Comparison of ENCODE assay signal across 21 cellular contexts in genomic region chr2:66582364-66582974, GRCh38.
A peak's percentile ranks its signal among the peaks of the same experiment; 100 is the strongest.
DNase-seq lines count a peak whose midpoint lies in the region; ATAC-seq lines count a peak whose summit lies in the region.
"Had no signal": no experiment of that assay in that cellular context is flagged by ENCODE, and none has a peak within 500 bp of the region (broad histone marks: within the 10 kb centered on the region; RNA-seq: fewer than 3 reads in every experiment).

No MANE protein-coding gene starts in this region.

- no peak overlapping the region for H3K27ac Mint-ChIP-seq in CD4-positive, alpha-beta memory T cell
- H3K27ac Mint-ChIP-seq: activated T-helper 1 cell treated with anti-CD3 and anti-CD28 coated beads, Interleukin-12 subunit alpha, Interleukin-12 subunit beta, Interleukin-2, Interleukin-4 antibody, amounts not matched to agents 30 ng/mL and 10 ng/mL and 1 ng/mL, durations not matched to agents 14 hours and 24 hours and 36 hours; CD8-positive, alpha-beta T cell; T-helper 17 cell had no signal

- no peak overlapping the region for H2AFZ ChIP-seq in mesenchymal stem cell (ENCODE audit: low read depth, low read length)
- H2AFZ ChIP-seq: GM23248 had no signal

- peaks cover 27% of the 10 kb centered on the region in 2 donors for H3K27me3 Mint-ChIP-seq in CD4-positive, alpha-beta memory T cell

- 53% methylated on average over 9 of the region's 19 CpGs for WGBS in mesenchymal stem cell
- WGBS in thymus: 9% methylated on average over 19 of the region's 19 CpGs

- H3K36me3 ChIP-seq in HUES6 (ENCODE audit: control insufficient read depth, insufficient read depth, low read length) (no peaks in the 10 kb centered on the region), duodenal mucosa (ENCODE audit: control insufficient read depth in 1 of 2, insufficient read depth in 2 of 2, low read length in 2 of 2) (no peaks in the 10 kb centered on the region), mesenchymal stem cell (ENCODE audit: control insufficient read depth in 1 of 2, insufficient read depth in 2 of 2, low read depth in 1 of 2, low read length in 2 of 2) (no peaks in the 10 kb centered on the region), thymus (ENCODE audit: control insufficient read depth, insufficient read depth) (no peaks in the 10 kb centered on the region)
- no peaks in the 10 kb centered on the region for H3K36me3 ChIP-seq in CD4-positive, alpha-beta memory T cell (ENCODE audit: insufficient read depth, low read length)
- H3K36me3 ChIP-seq: heart left ventricle had no signal

- no peak overlapping the region for H4K8ac ChIP-seq in mesenchymal stem cell (ENCODE audit: low read length)

- H2AK5ac ChIP-seq in mesenchymal stem cell (ENCODE audit: low read length, severe bottlenecking): no peak overlapping the region

- peaks cover 0 to 13% (median 3%) of the 10 kb centered on the region in 8 donors for H3K9me3 Mint-ChIP-seq in CD4-positive, alpha-beta memory T cell
- H3K9me3 Mint-ChIP-seq: activated T-helper 1 cell treated with anti-CD3 and anti-CD28 coated beads, Interleukin-12 subunit alpha, Interleukin-12 subunit beta, Interleukin-2, Interleukin-4 antibody, amounts not matched to agents 30 ng/mL and 10 ng/mL and 1 ng/mL, durations not matched to agents 14 hours and 24 hours and 36 hours had no signal

- H3K9ac ChIP-seq in HUES6 (ENCODE audit: low read length) (no peak overlapping the region), duodenal mucosa (ENCODE audit: low read depth in 1 of 2, low read length in 2 of 2) (no peak overlapping the region), mesenchymal stem cell (ENCODE audit: low read length) (peak overlapping the region; percentile 84)
- H3K9ac ChIP-seq: GM23248 had no signal

- DNase-seq in mesenchymal stem cell (no peak), NOMO-1 treated with DMSO at 0.1 percent for 48 hours (lab: John Stamatoyannopoulos, UW; ENCODE audit: unreplicated experiment) (no peak)
- DNase-seq in CD4-positive, alpha-beta memory T cell: no peak
- DNase-seq: activated CD4-positive, alpha-beta T cell treated with anti-CD3 and anti-CD28 coated beads, Interleukin-2, amount 50 U/mL, for 1 hour; CD8-positive, alpha-beta T cell; effector CD8-positive, alpha-beta T cell; GF-D8; GM23248; heart left ventricle; Karpas-422; NCI-H187; NCI-H510A treated with DMSO at 0.1 percent for 48 hours; RPMI8226; stimulated activated CD4-positive, alpha-beta T cell treated with anti-CD3 and anti-CD28 coated beads, Interleukin-15, amount 100 ng/mL, for 24 hours; T-helper 17 cell had no signal

- H3K27me3 ChIP-seq in HUES6 (ENCODE audit: control insufficient read depth, insufficient read depth, low read length) (peaks cover 90% of the 10 kb centered on the region), duodenal mucosa (ENCODE audit: control insufficient read depth in 1 of 2, insufficient read depth in 2 of 2, low read length in 2 of 2) (peaks cover 52 to 63% of the 10 kb centered on the region in 2 donors), mesenchymal stem cell (ENCODE audit: control insufficient read depth in 1 of 2, insufficient read depth in 1 of 2, low read length in 2 of 2) (peaks cover 35 to 51% of the 10 kb centered on the region in 2 experiments), thymus (ENCODE audit: control insufficient read depth, insufficient read depth) (peaks cover 42% of the 10 kb centered on the region)
- H3K27me3 ChIP-seq in CD4-positive, alpha-beta memory T cell (ENCODE audit: insufficient read depth, low read length): peaks cover 30% of the 10 kb centered on the region

- intact Hi-C loops in CD4-positive, alpha-beta memory T cell (cut with micrococcal nuclease): no loop called here

- H3K27ac ChIP-seq in HUES6 (ENCODE audit: low read depth, low read length): no peak overlapping the region
- peak overlapping the region; percentile 64 for H3K27ac ChIP-seq in duodenal mucosa (ENCODE audit: low read depth, low read length)
- H3K27ac ChIP-seq in mesenchymal stem cell (ENCODE audit: low read length, poor library complexity, severe bottlenecking): no peak overlapping the region
- H3K27ac ChIP-seq in thymus (ENCODE audit: low read depth): peak overlapping the region; percentile 5
- no peak overlapping the region for H3K27ac ChIP-seq in CD4-positive, alpha-beta memory T cell (ENCODE audit: low read depth, low read length)
- H3K27ac ChIP-seq: GM23248 had no signal

- H2BK12ac ChIP-seq in mesenchymal stem cell (ENCODE audit: low read length in 2 of 2): peak overlapping the region in 1 of 2 experiments; percentile 6

- H3K9me3 ChIP-seq in HUES6 (ENCODE audit: control insufficient read depth, insufficient read depth, low read depth, low read length) (no peaks in the 10 kb centered on the region), duodenal mucosa (ENCODE audit: control insufficient read depth in 1 of 2, low read length in 2 of 2) (no peaks in the 10 kb centered on the region), mesenchymal stem cell (ENCODE audit: control insufficient read depth, low read length) (no peaks in the 10 kb centered on the region), thymus (ENCODE audit: control insufficient read depth) (no peaks in the 10 kb centered on the region)
- H3K9me3 ChIP-seq in CD4-positive, alpha-beta memory T cell (ENCODE audit: control insufficient read depth in 1 of 2, low read length in 2 of 2): no peaks in the 10 kb centered on the region
- H3K9me3 ChIP-seq: heart left ventricle had no signal

- CTCF ChIA-PET in CD4-positive, alpha-beta memory T cell (lab: Charles Lee; ENCODE audit: partially characterized antibody): no interaction called here

- ATAC-seq in HG02610 (IDR thresholded peaks at IDR 0.05; ENCODE audit: unreplicated experiment) (no peak), HG03442 (IDR thresholded peaks at IDR 0.05; ENCODE audit: unreplicated experiment) (no peak)
- ATAC-seq: CD8-positive, alpha-beta T cell; T-helper 17 cell had no signal

- H3K4me3 Mint-ChIP-seq in CD4-positive, alpha-beta memory T cell: no peak overlapping the region
- H3K4me3 Mint-ChIP-seq: activated T-helper 1 cell treated with anti-CD3 and anti-CD28 coated beads, Interleukin-12 subunit alpha, Interleukin-12 subunit beta, Interleukin-2, Interleukin-4 antibody, amounts not matched to agents 30 ng/mL and 10 ng/mL and 1 ng/mL, durations not matched to agents 14 hours and 24 hours and 36 hours; CD8-positive, alpha-beta T cell; T-helper 17 cell had no signal

- no peak overlapping the region for H2BK15ac ChIP-seq in mesenchymal stem cell (ENCODE audit: low read depth, poor library complexity, severe bottlenecking)

- H3K36me3 Mint-ChIP-seq in CD4-positive, alpha-beta memory T cell: no peaks in the 10 kb centered on the region
- H3K36me3 Mint-ChIP-seq: CD8-positive, alpha-beta T cell had no signal

- H3K14ac ChIP-seq in mesenchymal stem cell (ENCODE audit: low read length in 2 of 2): no peak overlapping the region

- peaks cover 0 to 4% (median under 1%) of the 10 kb centered on the region in 4 donors for H3K4me1 Mint-ChIP-seq in CD4-positive, alpha-beta memory T cell
- H3K4me1 Mint-ChIP-seq: T-helper 17 cell had no signal

- H3K23ac ChIP-seq in mesenchymal stem cell (ENCODE audit: low read length in 2 of 2): no peak overlapping the region

- H3K4me2 ChIP-seq in mesenchymal stem cell (ENCODE audit: low read length, poor library complexity, severe bottlenecking): no peak overlapping the region

- POLR2A ChIA-PET in CD4-positive, alpha-beta memory T cell (lab: Charles Lee; ENCODE audit: partially characterized antibody): no interaction called here

- H3K79me1 ChIP-seq in mesenchymal stem cell (replicated peaks; ENCODE audit: low read length, poor library complexity, severe bottlenecking): no peaks in the 10 kb centered on the region

- peak overlapping the region; percentile 54 for H3K4me3 ChIP-seq in HUES6 (ENCODE audit: low read depth, low read length)
- peak overlapping the region in 1 of 2 donors; percentile 11 for H3K4me3 ChIP-seq in duodenal mucosa (ENCODE audit: low read depth in 1 of 2, low read length in 2 of 2)
- H3K4me3 ChIP-seq in mesenchymal stem cell (ENCODE audit: insufficient read depth in 1 of 2, low read depth in 1 of 2, low read length in 2 of 2): peak overlapping the region in 1 of 2 experiments; percentile 78
- H3K4me3 ChIP-seq in thymus (ENCODE audit: low read length): no peak overlapping the region
- H3K4me3 ChIP-seq in CD4-positive, alpha-beta memory T cell (ENCODE audit: low read length in 2 of 2): no peak overlapping the region
- H3K4me3 ChIP-seq: GM23248, heart left ventricle had no signal

- H4K91ac ChIP-seq in mesenchymal stem cell (ENCODE audit: low read length): no peak overlapping the region

- peaks cover 30% of the 10 kb centered on the region for H3K4me1 ChIP-seq in HUES6 (ENCODE audit: control insufficient read depth, insufficient read depth, low read length)
- peaks cover 2 to 4% of the 10 kb centered on the region in 2 donors for H3K4me1 ChIP-seq in duodenal mucosa (ENCODE audit: control insufficient read depth in 1 of 2, insufficient read depth in 2 of 2, low read length in 2 of 2)
- H3K4me1 ChIP-seq in mesenchymal stem cell (ENCODE audit: control insufficient read depth, insufficient read depth, low read depth, low read length): peaks cover 16% of the 10 kb centered on the region
- H3K4me1 ChIP-seq in thymus (ENCODE audit: control insufficient read depth, insufficient read depth, low read length): no peaks in the 10 kb centered on the region
- H3K4me1 ChIP-seq in CD4-positive, alpha-beta memory T cell (ENCODE audit: insufficient read depth, low read length): no peaks in the 10 kb centered on the region

- no peak overlapping the region for H2BK120ac ChIP-seq in mesenchymal stem cell (ENCODE audit: low read depth, low read length)

- H3K18ac ChIP-seq in mesenchymal stem cell (ENCODE audit: low read depth in 1 of 2, low read length in 2 of 2): no peak overlapping the region

- no peak overlapping the region for H3K4ac ChIP-seq in mesenchymal stem cell (ENCODE audit: low read depth in 1 of 2, low read length in 2 of 2)

- H2BK5ac ChIP-seq in mesenchymal stem cell (ENCODE audit: low read depth, low read length, poor library complexity, severe bottlenecking): no peak overlapping the region

Comparison
In these comparisons a context has a peak if more than half of its experiments do, and no peak if none do; other contexts are left out.
1. H3K27ac ChIP-seq: peak in duodenal mucosa (single experiment) and thymus (single experiment); none in HUES6 (single experiment), mesenchymal stem cell (single experiment) and CD4-positive, alpha-beta memory T cell (single experiment).